In the genomic region with DNA sequence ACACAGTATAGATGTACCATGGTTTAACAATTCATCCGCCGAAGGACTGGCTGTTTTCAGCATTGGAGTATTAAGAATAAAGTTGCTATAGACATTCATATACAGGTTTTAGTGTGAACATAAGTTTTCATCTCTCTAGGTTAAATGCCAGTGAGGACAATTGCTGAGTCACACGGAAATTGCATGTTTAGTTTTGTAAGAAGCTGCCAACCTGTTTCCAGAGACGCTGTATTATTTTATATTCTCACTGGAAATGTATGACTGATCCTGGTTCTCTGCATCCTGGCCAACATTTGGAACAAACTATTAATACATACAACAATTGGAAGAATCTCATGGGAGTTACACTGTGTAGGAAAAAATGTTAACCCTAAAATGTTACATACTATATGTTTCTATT, we compare ENCODE assay signal across 1 cellular context.
TF ChIP-seq lines count a peak whose summit lies in the region.

No MANE protein-coding gene starts in this region.

TF ChIP-seq in IMR-90, 13 proteins besides CTCF, POLR2A, EP300 and RAD21:
- TF ChIP-seq MXI1 (IDR thresholded peaks at IDR 0.05; ENCODE audit: borderline replicate concordance, low read depth, low read length) (no peak), NFE2L2 (IDR thresholded peaks at IDR 0.05; ENCODE audit: low read depth, low read length) (0 out of 2 replicates have a peak, but pooled peaks have one; percentile 17)
TF ChIP-seq in IMR-90: peak in this region for 1.
